Comparison of ENCODE assay signal across 16 cellular contexts in the genomic region with DNA sequence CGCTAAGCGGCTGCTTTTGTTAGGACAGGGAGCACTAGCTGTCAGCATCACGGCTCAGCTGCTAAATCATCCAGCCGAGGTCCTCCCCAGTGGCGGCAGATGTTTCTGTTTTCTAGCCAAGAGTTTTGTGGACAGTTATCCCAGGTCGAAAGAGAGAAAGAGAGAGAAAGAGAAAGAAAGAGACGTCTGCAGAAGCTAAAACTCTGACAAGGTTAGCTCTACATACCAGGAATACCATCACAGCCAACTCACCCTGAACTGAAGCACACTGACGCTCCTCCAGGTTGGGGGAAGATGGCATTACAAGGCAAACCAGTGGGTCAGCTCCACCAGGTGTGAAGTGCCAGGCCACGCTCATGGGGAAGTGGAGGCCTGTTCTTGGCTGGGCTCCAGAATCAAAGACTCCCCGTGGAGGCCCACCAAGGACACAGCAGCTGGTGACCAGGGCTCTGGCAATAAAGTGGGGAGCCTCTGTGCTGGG.
DNase-seq lines count a peak whose midpoint lies in the region; ATAC-seq, FAIRE-seq and TF ChIP-seq lines count a peak whose summit lies in the region.
"Had no signal": no experiment of that assay in that cellular context is flagged by ENCODE, and none has a peak within 500 bp of the region (broad histone marks: within the 10 kb centered on the region; RNA-seq: fewer than 3 reads in every experiment).

No MANE protein-coding gene starts in this region.

- POLR2A ChIA-PET in HEK293 (lab: Yijun Ruan, JAX): no interaction called here

- DNase-seq in brain microvascular endothelial cell (peak; percentile 41), left kidney (ENCODE audit: low read depth, low spot score) (peak; percentile 66), DMS53 (lab: John Stamatoyannopoulos, UW) (no peak), NCI-H2227 treated with DMSO at 0.1 percent for 48 hours (lab: John Stamatoyannopoulos, UW) (no peak), frontal cortex (ENCODE audit: low spot score in 2 of 2) (no peak)
- DNase-seq: H7; immature natural killer cell; NCI-H2081; stimulated activated CD4-positive, alpha-beta T cell treated with anti-CD3 and anti-CD28 coated beads, Interleukin-2, amount 100 ng/mL, for 24 hours; stimulated activated naive B cell treated with anti-CD40 and anti-IgM and Interleukin-4, amounts not matched to agents 10 μg/mL and 1 μg/mL and 100 μg/mL, for 72 hours had no signal

- peaks cover 7% of the 10 kb centered on the region for H3K4me1 ChIP-seq in HEK293 (ENCODE audit: control insufficient read depth, insufficient read depth, low read length)
- peaks cover 11% of the 10 kb centered on the region for H3K4me1 ChIP-seq in skeletal muscle satellite cell (ENCODE audit: control insufficient read depth, insufficient read depth, low read length)

- peak overlapping the region; percentile 28 for H3K4me2 ChIP-seq in skeletal muscle satellite cell (ENCODE audit: low read length)
- H3K4me2 ChIP-seq: PC-9 had no signal

- TF ChIP-seq CTCF in HEK293 (tag by site-specific recombination; IDR thresholded peaks at IDR 0.05) (no peak), brain microvascular endothelial cell (IDR thresholded peaks at IDR 0.05; ENCODE audit: low read depth, low read length, missing control alignments) (no peak)

- H3K27me3 ChIP-seq in brain microvascular endothelial cell (replicated peaks) (no peaks in the 10 kb centered on the region), skeletal muscle satellite cell (ENCODE audit: control insufficient read depth, insufficient read depth, low read length) (no peaks in the 10 kb centered on the region)

- H3K36me3 ChIP-seq in HEK293 (ENCODE audit: control insufficient read depth in 2 of 2, insufficient read depth in 1 of 2, low read length in 2 of 2) (no peaks in the 10 kb centered on the region), brain microvascular endothelial cell (replicated peaks) (no peaks in the 10 kb centered on the region), skeletal muscle satellite cell (ENCODE audit: insufficient read depth, low read length) (no peaks in the 10 kb centered on the region)

- in situ Hi-C loops in brain microvascular endothelial cell (cut with HindIII; ENCODE audit: low pct_ligation_motif_present, low sequenced_read_pairs): no loop called here

- no peak for ATAC-seq in GM21423 (IDR thresholded peaks at IDR 0.05; ENCODE audit: unreplicated experiment)
- ATAC-seq: activated naive CD4-positive, alpha-beta T cell treated with anti-CD3 and anti-CD28 coated beads, Interleukin-2, amount 50 U/mL, for 72 hours; stimulated activated naive B cell treated with anti-CD40 and anti-IgM and Interleukin-4, amounts not matched to agents 10 μg/mL and 1 μg/mL and 100 μg/mL, for 72 hours had no signal

- CTCF ChIA-PET in HEK293 (lab: Yijun Ruan, JAX): interaction anchor here (0.7 kb wide), 1 partner anchor 188 kb away, joined by 3 read pairs; no protein-coding TSS in a partner anchor

- no peak for FAIRE-seq in frontal cortex (lab: Jason Lieb, UNC)

- H3K9me3 ChIP-seq in HEK293 (ENCODE audit: control insufficient read depth, insufficient read depth, low read depth, low read length) (no peaks in the 10 kb centered on the region), skeletal muscle satellite cell (replicated peaks; ENCODE audit: low read length) (no peaks in the 10 kb centered on the region)
- H3K9me3 ChIP-seq: Caco-2 had no signal

- no peak overlapping the region for H3K4me3 ChIP-seq in HEK293 (ENCODE audit: low read depth, low read length)
- H3K4me3 ChIP-seq in brain microvascular endothelial cell (ENCODE audit: low read depth, low read length): no peak overlapping the region
- no peak overlapping the region for H3K4me3 ChIP-seq in skeletal muscle satellite cell (ENCODE audit: low read length)
- H3K4me3 ChIP-seq: PC-9 had no signal

- H3K9ac ChIP-seq in skeletal muscle satellite cell (ENCODE audit: low read depth, low read length): no peak overlapping the region

- H3K27ac ChIP-seq in HEK293 (ENCODE audit: extremely low read depth, low read depth, low read length) (no peak overlapping the region), brain microvascular endothelial cell (no peak overlapping the region)
- H3K27ac ChIP-seq: PC-9 had no signal

TF ChIP-seq in HEK293, 187 proteins besides CTCF, POLR2A, EP300 and RAD21:
- TF ChIP-seq ZNF830 (tag by site-specific recombination; IDR thresholded peaks at IDR 0.05; ENCODE audit: low read depth) (no peak), ZIC2 (tag by site-specific recombination; IDR thresholded peaks at IDR 0.05) (peak; percentile 54), ZNF626 (tag by site-specific recombination; IDR thresholded peaks at IDR 0.05) (no peak)
- TF ChIP-seq, protein P1, sequence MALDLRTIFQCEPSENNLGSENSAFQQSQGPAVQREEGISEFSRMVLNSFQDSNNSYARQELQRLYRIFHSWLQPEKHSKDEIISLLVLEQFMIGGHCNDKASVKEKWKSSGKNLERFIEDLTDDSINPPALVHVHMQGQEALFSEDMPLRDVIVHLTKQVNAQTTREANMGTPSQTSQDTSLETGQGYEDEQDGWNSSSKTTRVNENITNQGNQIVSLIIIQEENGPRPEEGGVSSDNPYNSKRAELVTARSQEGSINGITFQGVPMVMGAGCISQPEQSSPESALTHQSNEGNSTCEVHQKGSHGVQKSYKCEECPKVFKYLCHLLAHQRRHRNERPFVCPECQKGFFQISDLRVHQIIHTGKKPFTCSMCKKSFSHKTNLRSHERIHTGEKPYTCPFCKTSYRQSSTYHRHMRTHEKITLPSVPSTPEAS (tag by site-specific recombination; IDR thresholded peaks at IDR 0.05): no peak

Comparison
In these comparisons a context has a peak if more than half of its experiments do, and no peak if none do; other contexts are left out.
1. DNase-seq: peak in brain microvascular endothelial cell (single experiment) and left kidney (single experiment); none in DMS53 (single experiment), NCI-H2227 treated with DMSO at 0.1 percent for 48 hours (single experiment) and frontal cortex (0 of 2).